ENCODE assay signal across 1 cellular context in genomic region chr18:58966704-58967103, GRCh38.
A peak's percentile ranks its signal among the peaks of the same experiment; 100 is the strongest.
TF ChIP-seq lines count a peak whose summit lies in the region.

No MANE protein-coding gene starts in this region.

TF ChIP-seq in IMR-90, 13 proteins besides CTCF, POLR2A, EP300 and RAD21:
- peak; percentile 55 for TF ChIP-seq BHLHE40 (IDR thresholded peaks at IDR 0.05; ENCODE audit: low read depth, low read length)
- no peak for TF ChIP-seq MXI1 (IDR thresholded peaks at IDR 0.05; ENCODE audit: borderline replicate concordance, low read depth, low read length)
